In the genomic region with DNA sequence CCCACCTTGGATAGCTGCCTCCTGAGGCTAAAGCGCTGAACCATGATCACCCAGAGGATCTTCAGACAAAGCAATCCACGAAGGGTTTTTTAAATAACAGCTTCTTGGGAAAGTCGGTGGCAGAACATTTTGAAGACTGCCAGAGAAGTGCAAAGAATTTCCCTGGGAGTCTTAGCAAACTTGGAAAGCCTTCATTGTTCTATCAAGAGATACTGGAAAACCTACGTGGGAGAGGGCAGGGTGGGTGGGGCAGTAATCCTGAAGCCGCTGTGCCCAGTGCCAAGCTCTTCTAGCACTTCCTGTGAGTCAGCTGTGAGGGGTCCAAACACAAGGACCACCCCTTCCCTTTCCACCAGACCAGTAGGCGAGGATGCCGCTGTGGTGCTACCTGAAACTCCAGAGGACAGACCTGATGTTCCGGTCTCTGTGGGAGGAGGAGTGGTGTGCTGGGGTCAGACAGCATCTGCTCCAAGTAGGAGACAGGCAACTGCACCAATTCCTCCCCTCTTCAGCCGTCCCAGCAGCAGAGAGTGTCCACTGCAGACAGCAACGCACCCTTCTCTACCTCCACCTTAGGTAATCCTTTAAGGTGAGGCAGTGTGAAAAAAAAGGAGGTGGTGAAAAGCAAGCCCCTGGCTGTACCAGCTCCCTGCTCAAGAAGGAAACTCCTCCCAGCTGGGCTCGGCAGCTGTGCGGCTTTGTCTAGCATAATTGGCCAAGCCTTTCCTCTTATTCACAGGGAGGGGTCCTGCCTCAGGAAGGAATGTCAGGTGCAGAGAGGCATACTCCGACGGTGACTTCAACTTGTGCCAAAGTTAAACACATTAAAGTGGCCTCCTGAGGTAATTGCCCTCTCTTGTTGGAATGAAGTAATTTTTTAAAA, we compare ENCODE assay signal across 7 cellular contexts.
DNase-seq lines count a peak whose midpoint lies in the region; ATAC-seq and TF ChIP-seq lines count a peak whose summit lies in the region.

No MANE protein-coding gene starts in this region.

- 23 to 37% (median 27%) methylated on average over 14 of the region's 14 CpGs for WGBS in psoas muscle, 3 donors

- no peak overlapping the region for H3K27ac Mint-ChIP-seq in activated CD8-positive, alpha-beta T cell treated with anti-CD3 and anti-CD28 coated beads for 36 hours

- H3K4me1 ChIP-seq in left ventricle myocardium inferior (peaks cover 24% of the 10 kb centered on the region), psoas muscle (peaks cover 12% of the 10 kb centered on the region)

- H3K36me3 ChIP-seq in left ventricle myocardium inferior = no peaks in the 10 kb centered on the region
- no peaks in the 10 kb centered on the region for H3K36me3 ChIP-seq in psoas muscle (ENCODE audit: insufficient read depth in 1 of 2, low read depth in 1 of 2)

- no peaks in the 10 kb centered on the region for H3K36me3 Mint-ChIP-seq in activated CD8-positive, alpha-beta T cell treated with anti-CD3 and anti-CD28 coated beads for 36 hours (ENCODE audit: low read depth)

- no peaks in the 10 kb centered on the region for H3K27me3 ChIP-seq in left ventricle myocardium inferior (ENCODE audit: low read depth)
- no peaks in the 10 kb centered on the region for H3K27me3 ChIP-seq in psoas muscle (ENCODE audit: insufficient read depth in 3 of 3, low read length in 2 of 3)

- H3K4me1 Mint-ChIP-seq in activated CD8-positive, alpha-beta T cell treated with anti-CD3 and anti-CD28 coated beads for 36 hours (ENCODE audit: low read depth) = peaks cover 20% of the 10 kb centered on the region

- TF ChIP-seq CTCF in GM20000 (IDR thresholded peaks at IDR 0.05; ENCODE audit: extremely low read depth, missing control alignments) (no peak), left ventricle myocardium inferior (IDR thresholded peaks at IDR 0.05; ENCODE audit: borderline replicate concordance) (no peak), psoas muscle (IDR thresholded peaks at IDR 0.05) (no peak), foreskin fibroblast (IDR thresholded peaks at IDR 0.05; ENCODE audit: low read depth, low read length) (no peak)
- no peak for TF ChIP-seq CTCF in activated CD8-positive, alpha-beta T cell treated with anti-CD3 and anti-CD28 coated beads for 36 hours (IDR thresholded peaks at IDR 0.05)

- peak; percentile 45 for ATAC-seq in activated CD8-positive, alpha-beta T cell treated with anti-CD3 and anti-CD28 coated beads for 36 hours
- ATAC-seq in psoas muscle = peak; percentile 21 to 59 (median 44)
- no peak for ATAC-seq in GM18909 (IDR thresholded peaks at IDR 0.05; ENCODE audit: poor library complexity, unreplicated experiment)

- POLR2A ChIA-PET in activated CD8-positive, alpha-beta T cell treated with anti-CD3 and anti-CD28 coated beads for 36 hours (lab: Charles Lee) = interaction anchor here (1.1 to 1.4 kb wide), 2 partner anchors 28 to 45 kb away, joined by 3 read pairs; no protein-coding TSS in a partner anchor

- H3K27me3 Mint-ChIP-seq in activated CD8-positive, alpha-beta T cell treated with anti-CD3 and anti-CD28 coated beads for 36 hours = no peaks in the 10 kb centered on the region

- intact Hi-C loops in activated CD8-positive, alpha-beta T cell treated with anti-CD3 and anti-CD28 coated beads for 36 hours (cut with micrococcal nuclease) = no loop called here
- intact Hi-C loops in left ventricle myocardium inferior (cut with micrococcal nuclease) = no loop called here
- intact Hi-C loops in psoas muscle (cut with DNase I) = no loop called here

- DNase-seq in GM20000 (ENCODE audit: low spot score) (peak; percentile 14), NCI-H128 (lab: John Stamatoyannopoulos, UW; ENCODE audit: unreplicated experiment) (peak; percentile 85), left ventricle myocardium inferior (peak; percentile 22), psoas muscle (peak in 1 of 2 donors; percentile 52), foreskin fibroblast (no peak)
- DNase-seq in activated CD8-positive, alpha-beta T cell treated with anti-CD3 and anti-CD28 coated beads for 36 hours = peak; percentile 18

- H3K27ac ChIP-seq in left ventricle myocardium inferior (replicated peaks) (peak overlapping the region; percentile 76), psoas muscle (no peak overlapping the region)

- CTCF ChIA-PET in activated CD8-positive, alpha-beta T cell treated with anti-CD3 and anti-CD28 coated beads for 36 hours (lab: Charles Lee) = interaction anchor here (1.0 kb wide), 1 partner anchor 152 kb away, joined by 3 read pairs; no protein-coding TSS in a partner anchor

- peak overlapping the region; percentile 45 for H3K4me3 ChIP-seq in left ventricle myocardium inferior
- H3K4me3 ChIP-seq in psoas muscle = peak overlapping the region; percentile 38
- no peak overlapping the region for H3K4me3 ChIP-seq in foreskin fibroblast (ENCODE audit: low read depth in 1 of 2, low read length in 2 of 2)

- H3K9me3 ChIP-seq in left ventricle myocardium inferior (replicated peaks) (no peaks in the 10 kb centered on the region), psoas muscle (no peaks in the 10 kb centered on the region)

- no peak overlapping the region for H3K4me3 Mint-ChIP-seq in activated CD8-positive, alpha-beta T cell treated with anti-CD3 and anti-CD28 coated beads for 36 hours

- H3K9me3 Mint-ChIP-seq in activated CD8-positive, alpha-beta T cell treated with anti-CD3 and anti-CD28 coated beads for 36 hours = no peaks in the 10 kb centered on the region

Comparison
In these comparisons a context has a peak if more than half of its experiments do, and no peak if none do; other contexts are left out.
1. DNase-seq: peak in GM20000 (single experiment), NCI-H128 (single experiment), activated CD8-positive, alpha-beta T cell treated with anti-CD3 and anti-CD28 coated beads for 36 hours (single experiment) and left ventricle myocardium inferior (single experiment); none in foreskin fibroblast (0 of 2).
2. H3K4me3 ChIP-seq: peak in left ventricle myocardium inferior (single experiment) and psoas muscle (single experiment); none in foreskin fibroblast (0 of 2).